In genomic region chr9:114082017-114082735, GRCh38 we compare ENCODE assay signal across 8 cellular contexts. TPM values are rescaled to one million over a fixed set of nuclear protein-coding genes. Genes with fewer than 3 reads are reported as not detected.
DNase-seq lines count a peak whose midpoint lies in the region; ATAC-seq, FAIRE-seq and TF ChIP-seq lines count a peak whose summit lies in the region.

No MANE protein-coding gene starts in this region.

- H3K36me3 ChIP-seq in bronchial epithelial cell (ENCODE audit: control insufficient read depth, insufficient read depth, low read length) (no peaks in the 10 kb centered on the region), keratinocyte (ENCODE audit: control insufficient read depth in 2 of 2, extremely low read depth in 1 of 2, insufficient read depth in 2 of 2, low read length in 2 of 2) (no peaks in the 10 kb centered on the region)

- H3K9ac ChIP-seq in keratinocyte (ENCODE audit: control insufficient read depth, extremely low read depth, insufficient read depth, low read length): no peak overlapping the region

- H4K20me1 ChIP-seq in keratinocyte (ENCODE audit: control insufficient read depth, extremely low read depth, insufficient read depth, low read length): no peaks in the 10 kb centered on the region

- H3K4me3 ChIP-seq in A549 (no peak overlapping the region), WI38 (ENCODE audit: low read depth, low read length) (no peak overlapping the region), bronchial epithelial cell (ENCODE audit: low read depth, low read length) (no peak overlapping the region), keratinocyte (ENCODE audit: control insufficient read depth in 2 of 3, extremely low read depth in 1 of 3, insufficient read depth in 2 of 3, low read depth in 1 of 3, low read length in 3 of 3) (no peak overlapping the region)

- H3K4me1 ChIP-seq in A549 (peaks cover 75% of the 10 kb centered on the region), keratinocyte (ENCODE audit: control insufficient read depth, extremely low read depth, insufficient read depth, low read length) (peaks cover 4% of the 10 kb centered on the region)

- peak overlapping the region; percentile 70 for H3K4me2 ChIP-seq in A549
- H3K4me2 ChIP-seq in keratinocyte (ENCODE audit: control insufficient read depth, extremely low read depth, insufficient read depth, low read depth, low read length): no peak overlapping the region

- peaks cover 4% of the 10 kb centered on the region for H3K27me3 ChIP-seq in bronchial epithelial cell (ENCODE audit: control insufficient read depth, insufficient read depth, low read length)
- H3K27me3 ChIP-seq in keratinocyte (ENCODE audit: control insufficient read depth, extremely low read depth, insufficient read depth, low read length): peaks cover 20% of the 10 kb centered on the region

- no peak overlapping the region for H2AFZ ChIP-seq in keratinocyte (ENCODE audit: control insufficient read depth, low read length)

- peak; percentile 96 for FAIRE-seq in A549 (lab: Jason Lieb, UNC)
- peak; percentile 89 for FAIRE-seq in bronchial epithelial cell (lab: Jason Lieb, UNC)
- peak; percentile 79 for FAIRE-seq in keratinocyte (lab: Jason Lieb, UNC)

- TF ChIP-seq CTCF in A549 (IDR thresholded peaks at IDR 0.05): peak; percentile 92
- TF ChIP-seq CTCF in WI38 (IDR thresholded peaks at IDR 0.05; ENCODE audit: low read depth, low read length): peak; percentile 88
- TF ChIP-seq CTCF in bronchial epithelial cell (IDR thresholded peaks at IDR 0.05; ENCODE audit: insufficient read depth, low read length, severe bottlenecking): peak; percentile 90
- peak; percentile 88 to 97 (median 90) for TF ChIP-seq CTCF in keratinocyte (optimal IDR thresholded peaks at IDR 0.05 in 1 of 3, IDR thresholded peaks at IDR 0.05 in 1 of 3, conservative IDR thresholded peaks at IDR 0.05 in 1 of 3; ENCODE audit: extremely low read depth in 1 of 3, insufficient read depth in 2 of 3, low read length in 3 of 3)

- H3K27ac ChIP-seq in A549 (peak overlapping the region; percentile 93 to 94), keratinocyte (ENCODE audit: control insufficient read depth, insufficient read depth, low read length) (no peak overlapping the region)

- CTCF ChIA-PET in A549 (lab: Yijun Ruan, JAX): interaction anchor here (0.6 to 10.1 kb wide), 97 partner anchors 9 to 830 kb away, joined by 3 to 191 read pairs (median 4); partner anchors contain the start of genes COL27A1 and KIF12

- H3K79me2 ChIP-seq in keratinocyte (ENCODE audit: control insufficient read depth, insufficient read depth, low read length): no peaks in the 10 kb centered on the region

- no peak for TF ChIP-seq POLR2A in A549 (IDR thresholded peaks at IDR 0.05; ENCODE audit: low read length)

- POLR2A ChIA-PET in A549 (lab: Yijun Ruan, JAX): interaction anchor here (0.8 to 1.4 kb wide), 2 partner anchors 26 to 206 kb away, joined by 3 read pairs; no protein-coding TSS in a partner anchor

- ATAC-seq in A549 (peak; percentile 74 to 83), GM18511 (IDR thresholded peaks at IDR 0.05; ENCODE audit: unreplicated experiment) (peak; percentile 85), HG03108 (IDR thresholded peaks at IDR 0.05; ENCODE audit: unreplicated experiment) (peak; percentile 70)

- DNase-seq in A549 (ENCODE audit: low read depth in 1 of 2, low spot score in 1 of 2): peak; percentile 92 to 94
- DNase-seq in NCI-H226: peak; percentile 52
- peak; percentile 73 for DNase-seq in bronchial epithelial cell (ENCODE audit: low read depth)
- DNase-seq in keratinocyte (ENCODE audit: low read depth, low spot score): peak; percentile 57
- DNase-seq in stimulated activated CD4-positive, alpha-beta T cell treated with anti-CD3 and anti-CD28 coated beads, Interleukin-1b, Interleukin-23, amount 100 ng/mL, for 1 hour (ENCODE audit: low read depth in 2 of 2): peak; percentile 48 to 73

- H3K9me1 ChIP-seq in keratinocyte (ENCODE audit: control insufficient read depth, extremely low read depth, insufficient read depth, low read length): no peaks in the 10 kb centered on the region

- WGBS in A549 (ENCODE audit: missing lambda C conversion rate): 39% methylated on average over 10 of the region's 10 CpGs

- dilution Hi-C loops in keratinocyte (cut with MboI; ENCODE audit: extremely low pct_ligation_motif_present, low sequenced_read_pairs): no loop called here

- peak; percentile 93 to 95 for TF ChIP-seq RAD21 in A549 (conservative IDR thresholded peaks at IDR 0.05 in 1 of 2, IDR thresholded peaks at IDR 0.05 in 1 of 2)

- TF ChIP-seq EP300 in A549 (IDR thresholded peaks at IDR 0.05): no peak

- H3K9me3 ChIP-seq in A549 (no peaks in the 10 kb centered on the region), keratinocyte (ENCODE audit: control insufficient read depth, low read depth, low read length) (no peaks in the 10 kb centered on the region)

TF ChIP-seq in A549, 52 proteins besides CTCF, POLR2A, EP300 and RAD21 (continues in another document):
- TF ChIP-seq, protein P1, sequence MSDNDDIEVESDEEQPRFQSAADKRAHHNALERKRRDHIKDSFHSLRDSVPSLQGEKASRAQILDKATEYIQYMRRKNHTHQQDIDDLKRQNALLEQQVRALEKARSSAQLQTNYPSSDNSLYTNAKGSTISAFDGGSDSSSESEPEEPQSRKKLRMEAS (IDR thresholded peaks at IDR 0.05): peak; percentile 99
- TF ChIP-seq FOSB (CRISPR knock-in tag; IDR thresholded peaks at IDR 0.05): no peak
- TF ChIP-seq, protein P2, sequence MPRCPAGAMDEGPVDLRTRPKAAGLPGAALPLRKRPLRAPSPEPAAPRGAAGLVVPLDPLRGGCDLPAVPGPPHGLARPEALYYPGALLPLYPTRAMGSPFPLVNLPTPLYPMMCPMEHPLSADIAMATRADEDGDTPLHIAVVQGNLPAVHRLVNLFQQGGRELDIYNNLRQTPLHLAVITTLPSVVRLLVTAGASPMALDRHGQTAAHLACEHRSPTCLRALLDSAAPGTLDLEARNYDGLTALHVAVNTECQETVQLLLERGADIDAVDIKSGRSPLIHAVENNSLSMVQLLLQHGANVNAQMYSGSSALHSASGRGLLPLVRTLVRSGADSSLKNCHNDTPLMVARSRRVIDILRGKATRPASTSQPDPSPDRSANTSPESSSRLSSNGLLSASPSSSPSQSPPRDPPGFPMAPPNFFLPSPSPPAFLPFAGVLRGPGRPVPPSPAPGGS (IDR thresholded peaks at IDR 0.05): no peak
- TF ChIP-seq CEBPB (IDR thresholded peaks at IDR 0.05): no peak
- TF ChIP-seq PHF8 (IDR thresholded peaks at IDR 0.05; ENCODE audit: borderline replicate concordance, low read depth): no peak
- TF ChIP-seq ESRRA (IDR thresholded peaks at IDR 0.05; ENCODE audit: borderline replicate concordance, low read length): no peak
- TF ChIP-seq RNF2 (IDR thresholded peaks at IDR 0.05; ENCODE audit: borderline replicate concordance, low read depth): no peak
- TF ChIP-seq CHD4 (IDR thresholded peaks at IDR 0.05; ENCODE audit: borderline replicate concordance): no peak
- peak; percentile 31; the same call in 1 of the 2 replicates for TF ChIP-seq MYC (IDR thresholded peaks at IDR 0.05; ENCODE audit: borderline replicate concordance, low read length)
- no peak for TF ChIP-seq NR3C1 (IDR thresholded peaks at IDR 0.05)
- no peak for TF ChIP-seq RARB (CRISPR knock-in tag; IDR thresholded peaks at IDR 0.05)
- TF ChIP-seq, protein P3, sequence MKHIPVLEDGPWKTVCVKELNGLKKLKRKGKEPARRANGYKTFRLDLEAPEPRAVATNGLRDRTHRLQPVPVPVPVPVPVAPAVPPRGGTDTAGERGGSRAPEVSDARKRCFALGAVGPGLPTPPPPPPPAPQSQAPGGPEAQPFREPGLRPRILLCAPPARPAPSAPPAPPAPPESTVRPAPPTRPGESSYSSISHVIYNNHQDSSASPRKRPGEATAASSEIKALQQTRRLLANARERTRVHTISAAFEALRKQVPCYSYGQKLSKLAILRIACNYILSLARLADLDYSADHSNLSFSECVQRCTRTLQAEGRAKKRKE (CRISPR knock-in tag; IDR thresholded peaks at IDR 0.05; ENCODE audit: low read depth): peak; percentile 63; the same call in 1 of the 2 replicates
- no peak for TF ChIP-seq TP53 (CRISPR knock-in tag; IDR thresholded peaks at IDR 0.05)
- TF ChIP-seq CBX8 (IDR thresholded peaks at IDR 0.05): no peak
- peak; percentile 93 for TF ChIP-seq SMC3 (IDR thresholded peaks at IDR 0.05)

RNA-seq across cellular contexts. Expression of gene AMBP, which starts 4.1 kb away (rescaled TPM):
- polyA plus RNA-seq in A549 (2011; rRNA removed) (9.4 and 9.9 TPM in 2 replicates), A549 (2017; fragmentation: RNase III; extraction: RNeasy Plus Mini Kit Qiagen cat#74134 plus additional on column Dnase treatment) (6.1 to 9.2 TPM (median 6.8 TPM) in 3 replicates), keratinocyte (not detected in 3 replicates)
- 5.5 and 6.4 TPM in 2 replicates for polyA plus RNA-seq in A549 (2012; cell fraction: cytosol; rRNA removed)
- polyA plus RNA-seq in A549 (2012; cell fraction: nucleus; rRNA removed): 9.1 and 9.3 TPM in 2 replicates
- polyA minus RNA-seq in A549 (2011; rRNA and poly(A)+ RNA removed): 4.5 and 8.3 TPM in 2 replicates
- total RNA-seq in bronchial epithelial cell: not detected in 2 replicates
- polyA plus RNA-seq in keratinocyte (2011; ENCODE audit: low read depth): 0.34 TPM
- polyA plus RNA-seq in keratinocyte (2011; cell fraction: cytosol; rRNA removed): not detected in 2 replicates
- polyA plus RNA-seq in keratinocyte (2011; cell fraction: nucleus; rRNA removed): not detected in 2 replicates
- polyA plus RNA-seq in keratinocyte (2012; ENCODE audit: low replicate concordance): 0.11 TPM in 1 of 2 replicates, not detected in the other
- not detected in 3 replicates for polyA minus RNA-seq in keratinocyte
- polyA minus RNA-seq in keratinocyte (2011; cell fraction: cytosol; rRNA and poly(A)+ RNA removed): not detected
- polyA minus RNA-seq in keratinocyte (2011; cell fraction: nucleus; rRNA and poly(A)+ RNA removed): not detected in 2 replicates

RNA-seq across cellular contexts. Expression of gene KIF12, which starts 16.9 kb away (rescaled TPM):
- 6.2 and 6.3 TPM in 2 replicates for polyA plus RNA-seq in A549 (2011; rRNA removed)
- polyA plus RNA-seq in A549 (2012; cell fraction: cytosol; rRNA removed): 3.5 and 6.1 TPM in 2 replicates
- polyA plus RNA-seq in A549 (2012; cell fraction: nucleus; rRNA removed): 17.1 and 24.5 TPM in 2 replicates
- 4.4 to 6.0 TPM (median 5.2 TPM) in 3 replicates for polyA plus RNA-seq in A549 (2017; fragmentation: RNase III; extraction: RNeasy Plus Mini Kit Qiagen cat#74134 plus additional on column Dnase treatment)
- 4.5 and 9.5 TPM in 2 replicates for polyA minus RNA-seq in A549 (2011; rRNA and poly(A)+ RNA removed)
- total RNA-seq in bronchial epithelial cell: 0.26 TPM in 1 of 2 replicates, not detected in the other
- 1.3 to 2.3 TPM (median 1.5 TPM) in 3 replicates for polyA plus RNA-seq in keratinocyte
- 0.22 TPM for polyA plus RNA-seq in keratinocyte (2011; ENCODE audit: low read depth)
- polyA plus RNA-seq in keratinocyte (2011; cell fraction: cytosol; rRNA removed): 0.83 and 1.1 TPM in 2 replicates
- polyA plus RNA-seq in keratinocyte (2011; cell fraction: nucleus; rRNA removed): 3.9 and 6.8 TPM in 2 replicates
- 0.17 and 3.0 TPM in 2 replicates for polyA plus RNA-seq in keratinocyte (2012; ENCODE audit: low replicate concordance)
- polyA minus RNA-seq in keratinocyte: 0.32 to 3.0 TPM (median 0.33 TPM) in 3 replicates
- polyA minus RNA-seq in keratinocyte (2011; cell fraction: cytosol; rRNA and poly(A)+ RNA removed): 2.1 TPM
- 2.3 and 2.4 TPM in 2 replicates for polyA minus RNA-seq in keratinocyte (2011; cell fraction: nucleus; rRNA and poly(A)+ RNA removed)
